ENCODE assay signal across 27 cellular contexts in genomic region chr10:25363638-25364037, GRCh38.
DNase-seq lines count a peak whose midpoint lies in the region; ATAC-seq, FAIRE-seq and TF ChIP-seq lines count a peak whose summit lies in the region.
"Had no signal": no experiment of that assay in that cellular context is flagged by ENCODE, and none has a peak within 500 bp of the region (broad histone marks: within the 10 kb centered on the region; RNA-seq: fewer than 3 reads in every experiment).

No MANE protein-coding gene starts in this region.

- H2AFZ ChIP-seq in H1 (ENCODE audit: low read length): 0 out of 2 replicates have a peak overlapping the region, but pooled peaks have one; percentile 27

- no peak overlapping the region for H2BK15ac ChIP-seq in H1 (ENCODE audit: low read length)

- TF ChIP-seq POLR2A in H1 (IDR thresholded peaks at IDR 0.05; ENCODE audit: control extremely low read depth in 1 of 2, low read depth in 2 of 2, low read length in 2 of 2): no peak

- no peak overlapping the region for H2BK12ac ChIP-seq in H1 (ENCODE audit: low read depth, low read length)

- H3K9me3 ChIP-seq in H1 (ENCODE audit: insufficient read depth in 2 of 2, low read depth in 1 of 2, low read length in 1 of 2): peaks cover 0 to 1% of the 10 kb centered on the region in 2 experiments; a peak in 1 of 4 replicates
- H3K9me3 ChIP-seq: BE2C, BLaER1 had no signal

- WGBS in H1 (ENCODE audit: extremely low coverage in 1 of 2, insufficient coverage in 1 of 2, insufficient read length in 1 of 2, insufficient replicate concordance in 2 of 2, low coverage in 1 of 2, low lambda C conversion rate in 2 of 2, missing lambda C conversion rate in 1 of 2), 2 experiments: 85% methylated on average over 1 of the region's 1 CpG; no CpG with 5 or more reads in 1 of the 2 experiments

- H3K4ac ChIP-seq in H1 (replicated peaks; ENCODE audit: insufficient read length, low read depth, low read length): no peak overlapping the region

- H3K23ac ChIP-seq in H1 (ENCODE audit: insufficient read length): no peak overlapping the region

- H2BK20ac ChIP-seq in H1 (ENCODE audit: low read length): no peak overlapping the region

- H3K4me2 ChIP-seq in H1 (ENCODE audit: insufficient read depth in 1 of 2, low read depth in 2 of 2, low read length in 2 of 2): no peak overlapping the region
- H3K4me2 ChIP-seq: BLaER1 had no signal

- no peak overlapping the region for H2BK5ac ChIP-seq in H1 (ENCODE audit: low read depth, low read length)

- no peaks in the 10 kb centered on the region for H3K4me1 ChIP-seq in H1 (replicated peaks in 1 of 4; ENCODE audit: control insufficient read depth in 3 of 4, insufficient read depth in 4 of 4, low read length in 3 of 4)
- H3K4me1 ChIP-seq: BE2C, BLaER1 had no signal

- H4K8ac ChIP-seq in H1 (ENCODE audit: extremely low read depth, insufficient read depth, low read length): no peak overlapping the region

- H4K91ac ChIP-seq in H1 (replicated peaks; ENCODE audit: insufficient read length, low read length): no peak overlapping the region

- H3K79me1 ChIP-seq in H1 (ENCODE audit: low read depth, low read length): no peaks in the 10 kb centered on the region

- no peak overlapping the region for H3K27ac ChIP-seq in H1 (ENCODE audit: low read depth, low read length)
- H3K27ac ChIP-seq: BLaER1 had no signal

- no peaks in the 10 kb centered on the region for H4K20me1 ChIP-seq in H1 (replicated peaks in 1 of 2; ENCODE audit: control insufficient read depth in 1 of 2, insufficient read depth in 2 of 2, low read length in 2 of 2)
- H4K20me1 ChIP-seq: BLaER1 had no signal

- no peak overlapping the region for H4K5ac ChIP-seq in H1 (ENCODE audit: insufficient read length, low read depth, low read length)

- no peak overlapping the region for H3K56ac ChIP-seq in H1 (replicated peaks; ENCODE audit: insufficient read length, low read depth, low read length)

- H3K4me3 ChIP-seq in H1 (ENCODE audit: extremely low read depth in 1 of 4, insufficient read depth in 2 of 4, low read depth in 3 of 4, low read length in 4 of 4): no peak overlapping the region
- H3K4me3 ChIP-seq: BLaER1, GM12878 had no signal

- H3K14ac ChIP-seq in H1 (ENCODE audit: insufficient read length): no peak overlapping the region

- H2BK120ac ChIP-seq in H1 (replicated peaks; ENCODE audit: low read depth, low read length): no peak overlapping the region

- no peak for FAIRE-seq in H1 (lab: Jason Lieb, UNC)
- FAIRE-seq: A204.1, D721Med, GM12878, GM12892, GM18507 had no signal

- POLR2A ChIA-PET in H1 (lab: Charles Lee; ENCODE audit: partially characterized antibody): no interaction called here

- CTCF ChIA-PET in H1 (lab: Charles Lee; ENCODE audit: partially characterized antibody): no interaction called here

- H3K18ac ChIP-seq in H1 (ENCODE audit: extremely low read depth, low read length): no peak overlapping the region

- H3K23me2 ChIP-seq in H1 (ENCODE audit: low read depth, low read length): no peaks in the 10 kb centered on the region

- peak; percentile 8 for DNase-seq in NCI-H82 (lab: John Stamatoyannopoulos, UW)
- no peak for DNase-seq in NCI-H82 treated with DMSO at 0.1 percent for 48 hours (lab: John Stamatoyannopoulos, UW; ENCODE audit: unreplicated experiment)
- peak; percentile 23 for DNase-seq in NCI-H69 (lab: John Stamatoyannopoulos, UW)
- DNase-seq in H1 (ENCODE audit: low read depth in 1 of 2, low spot score in 2 of 2): no peak
- DNase-seq in left kidney (ENCODE audit: low read depth, low spot score): peak; percentile 61
- no peak for DNase-seq in T1000 (lab: John Stamatoyannopoulos, UW)
- DNase-seq in NCI-H1048 (lab: John Stamatoyannopoulos, UW): no peak
- DNase-seq: 8988T; ACHN; BE2C; C1 segment of cervical spinal cord; CD4-positive, alpha-beta memory T cell; CD4-positive, CD25-positive, alpha-beta regulatory T cell; CD8-positive, alpha-beta memory T cell; COR-L47; DMS53; DMS79; DND-41; EL; GDM1 had no signal

- H3K9ac ChIP-seq in H1 (replicated peaks in 1 of 4; ENCODE audit: extremely low read depth in 1 of 4, low read depth in 3 of 4, low read length in 3 of 4): no peak overlapping the region
- H3K9ac ChIP-seq: BLaER1 had no signal

- TF ChIP-seq CTCF in H1 (IDR thresholded peaks at IDR 0.05; ENCODE audit: control extremely low read depth in 1 of 3, insufficient read depth in 1 of 3, low read depth in 1 of 3, low read length in 3 of 3): no peak

- no peak for ATAC-seq in GM19397 (IDR thresholded peaks at IDR 0.05; ENCODE audit: unreplicated experiment)
- ATAC-seq: GM12878 had no signal

- no peaks in the 10 kb centered on the region for H3K36me3 ChIP-seq in H1 (ENCODE audit: control insufficient read depth in 2 of 4, insufficient read depth in 4 of 4, low read length in 3 of 4)
- H3K36me3 ChIP-seq: BE2C, BLaER1 had no signal

- H2AK5ac ChIP-seq in H1 (ENCODE audit: low read depth, low read length): no peak overlapping the region

- H3K79me2 ChIP-seq in H1 (ENCODE audit: control insufficient read depth in 1 of 2, insufficient read depth in 2 of 2, low read length in 2 of 2): no peaks in the 10 kb centered on the region

- TF ChIP-seq RAD21 in H1 (IDR thresholded peaks at IDR 0.05 in 1 of 2, conservative IDR thresholded peaks at IDR 0.05 in 1 of 2; ENCODE audit: low read depth in 2 of 2, low read length in 2 of 2): no peak

- no peak for TF ChIP-seq EP300 in H1 (IDR thresholded peaks at IDR 0.05; ENCODE audit: borderline replicate concordance in 1 of 2, low read depth in 2 of 2, low read length in 2 of 2)

- no peaks in the 10 kb centered on the region for H3K27me3 ChIP-seq in H1 (replicated peaks in 1 of 4; ENCODE audit: control insufficient read depth in 3 of 4, extremely low read depth in 1 of 4, insufficient read depth in 3 of 4, low read length in 3 of 4)
- H3K27me3 ChIP-seq: BE2C, BLaER1 had no signal

TF ChIP-seq in H1, 55 proteins besides CTCF, POLR2A, EP300 and RAD21 (continues in another document):
- TF ChIP-seq CEBPB (IDR thresholded peaks at IDR 0.05; ENCODE audit: low read depth, low read length) (no peak), SAP30 (IDR thresholded peaks at IDR 0.05; ENCODE audit: insufficient read depth, insufficient replicate concordance, low read length) (no peak), YY1 (IDR thresholded peaks at IDR 0.05; ENCODE audit: low read depth, low read length) (no peak), PHF8 (conservative IDR thresholded peaks at IDR 0.05; ENCODE audit: low read depth, low read length) (no peak), ATF2 (IDR thresholded peaks at IDR 0.05; ENCODE audit: low read length) (no peak), TEAD4 (IDR thresholded peaks at IDR 0.05; ENCODE audit: low read depth, low read length) (no peak), HDAC6 (IDR thresholded peaks at IDR 0.05; ENCODE audit: low read depth, low read length) (no peak), USF2 (IDR thresholded peaks at IDR 0.05; ENCODE audit: low read length) (no peak), RXRA (IDR thresholded peaks at IDR 0.05; ENCODE audit: insufficient read depth, low read depth, low read length) (no peak), BCL11A (IDR thresholded peaks at IDR 0.05; ENCODE audit: low read depth in 2 of 2, low read length in 2 of 2) (no peak), ZNF274 (IDR thresholded peaks at IDR 0.05; ENCODE audit: borderline replicate concordance, extremely low read depth, low read length) (no peak), BACH1 (IDR thresholded peaks at IDR 0.05; ENCODE audit: low read length) (no peak), MAFK (IDR thresholded peaks at IDR 0.05; ENCODE audit: low read depth, low read length) (no peak), ASH2L (IDR thresholded peaks at IDR 0.05; ENCODE audit: low read length) (no peak)

Comparison
In these comparisons a context has a peak if more than half of its experiments do, and no peak if none do; other contexts are left out.
1. DNase-seq: peak in NCI-H82 (single experiment), NCI-H69 (single experiment) and left kidney (single experiment); none in NCI-H82 treated with DMSO at 0.1 percent for 48 hours (single experiment), H1 (0 of 2), T1000 (single experiment) and NCI-H1048 (single experiment).